11 cellular contexts compared by ENCODE assay signal in the genomic region with DNA sequence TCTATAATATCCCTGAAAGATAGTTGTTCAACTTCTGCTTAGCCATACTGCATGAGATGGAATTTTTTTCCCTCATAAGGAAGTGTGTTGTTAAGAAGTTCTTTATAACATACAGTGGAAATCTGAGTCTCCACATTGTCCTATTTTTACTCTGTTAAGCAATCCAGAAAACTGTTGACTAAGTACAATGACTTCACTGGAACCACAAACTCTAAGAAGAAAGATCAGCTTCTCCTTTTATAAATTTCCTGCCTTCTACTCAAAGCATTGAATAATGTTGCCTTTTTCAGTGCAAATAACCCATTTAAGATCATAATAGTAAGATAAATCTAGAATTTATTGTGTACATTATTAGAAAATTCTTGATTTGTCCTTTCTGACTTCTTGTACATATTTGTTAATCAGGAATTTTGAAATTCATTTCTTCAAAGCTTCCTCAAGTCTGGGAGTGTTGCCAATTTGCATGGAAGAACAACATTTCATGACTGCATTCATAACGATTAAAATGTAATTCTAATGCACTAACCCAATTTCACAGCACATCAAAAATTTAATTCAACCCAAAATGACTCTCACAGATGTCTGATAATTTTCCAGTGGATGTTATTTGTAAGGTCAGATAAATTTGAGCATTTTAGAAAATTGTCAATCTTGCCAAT. TPM values are rescaled to one million over a fixed set of nuclear protein-coding genes. Genes with fewer than 3 reads are reported as not detected.
A peak's percentile ranks its signal among the peaks of the same experiment; 100 is the strongest.
DNase-seq lines count a peak whose midpoint lies in the region; ATAC-seq and TF ChIP-seq lines count a peak whose summit lies in the region.
"Had no signal": no experiment of that assay in that cellular context is flagged by ENCODE, and none has a peak within 500 bp of the region (broad histone marks: within the 10 kb centered on the region; RNA-seq: fewer than 3 reads in every experiment).

No MANE protein-coding gene starts in this region.

- no peaks in the 10 kb centered on the region for H3K27me3 Mint-ChIP-seq in endothelial cell (ENCODE audit: unreplicated experiment)

- no peak overlapping the region for H3K4me3 Mint-ChIP-seq in endothelial cell (ENCODE audit: unreplicated experiment)
- H3K4me3 Mint-ChIP-seq: stimulated activated naive B cell treated with anti-CD40 and anti-IgM and Interleukin-4, amounts not matched to agents 10 μg/mL and 1 μg/mL and 100 μg/mL, for 72 hours had no signal

- no peak for ATAC-seq in GM21737 (IDR thresholded peaks at IDR 0.05; ENCODE audit: unreplicated experiment)
- ATAC-seq in HG02763 (IDR thresholded peaks at IDR 0.05; ENCODE audit: unreplicated experiment): no peak
- ATAC-seq in HG02852 (IDR thresholded peaks at IDR 0.05; ENCODE audit: unreplicated experiment): no peak
- ATAC-seq: stimulated activated naive B cell treated with anti-CD40 and anti-IgM and Interleukin-4, amounts not matched to agents 10 μg/mL and 1 μg/mL and 100 μg/mL, for 72 hours had no signal

- H3K27ac Mint-ChIP-seq in endothelial cell (ENCODE audit: unreplicated experiment): no peak overlapping the region
- H3K27ac Mint-ChIP-seq: stimulated activated naive B cell treated with anti-CD40 and anti-IgM and Interleukin-4, amounts not matched to agents 10 μg/mL and 1 μg/mL and 100 μg/mL, for 72 hours had no signal

- no peaks in the 10 kb centered on the region for H3K36me3 Mint-ChIP-seq in endothelial cell (ENCODE audit: low read depth, unreplicated experiment)
- H3K36me3 Mint-ChIP-seq: stimulated activated naive B cell treated with anti-CD40 and anti-IgM and Interleukin-4, amounts not matched to agents 10 μg/mL and 1 μg/mL and 100 μg/mL, for 72 hours had no signal

- no peaks in the 10 kb centered on the region for H3K4me1 Mint-ChIP-seq in endothelial cell (ENCODE audit: unreplicated experiment)
- H3K4me1 Mint-ChIP-seq: stimulated activated naive B cell treated with anti-CD40 and anti-IgM and Interleukin-4, amounts not matched to agents 10 μg/mL and 1 μg/mL and 100 μg/mL, for 72 hours had no signal

- no peak for TF ChIP-seq CTCF in endothelial cell (IDR thresholded peaks at IDR 0.05; ENCODE audit: unreplicated experiment)

- H3K9me3 Mint-ChIP-seq in endothelial cell (ENCODE audit: unreplicated experiment): no peaks in the 10 kb centered on the region
- H3K9me3 Mint-ChIP-seq: stimulated activated naive B cell treated with anti-CD40 and anti-IgM and Interleukin-4, amounts not matched to agents 10 μg/mL and 1 μg/mL and 100 μg/mL, for 72 hours had no signal

- DNase-seq in AG20443 (ENCODE audit: low spot score): peak; percentile 24
- peak; percentile 22 to 89 for DNase-seq in NOMO-1 (lab: John Stamatoyannopoulos, UW; ENCODE audit: unreplicated experiment in 2 of 2)
- peak; percentile 17 for DNase-seq in dermis blood vessel endothelial cell
- peak; percentile 25 for DNase-seq in myocyte (ENCODE audit: low read depth)
- DNase-seq in endothelial cell (ENCODE audit: low spot score): no peak
- DNase-seq: KBM-7; NCI-H524 treated with DMSO at 0.1 percent for 48 hours; stimulated activated naive B cell treated with anti-CD40 and anti-IgM and Interleukin-4, amounts not matched to agents 10 μg/mL and 1 μg/mL and 100 μg/mL, for 72 hours had no signal

RNA-seq across cellular contexts. Expression of a gene that starts 45.6 kb away (rescaled TPM):
- total RNA-seq in dermis blood vessel endothelial cell (1.5 and 2.0 TPM in 2 replicates), myocyte (0.10 TPM in 1 of 2 replicates, not detected in the other), endothelial cell (ENCODE audit: unreplicated experiment) (1.2 TPM)
- polyA plus RNA-seq in myocyte (2012): not detected
